ENCODE assay signal across 37 cellular contexts in genomic region chr1:102096162-102096561, GRCh38.
"Had no signal": no experiment of that assay in that cellular context is flagged by ENCODE, and none has a peak within 500 bp of the region (broad histone marks: within the 10 kb centered on the region; RNA-seq: fewer than 3 reads in every experiment).

No MANE protein-coding gene starts in this region.

- H3K4me1 Mint-ChIP-seq: activated B cell treated with CpG ODN at 0.5 μM for 24 hours; activated CD4-positive, alpha-beta T cell treated with anti-CD3 and anti-CD28 coated beads, Interleukin-2, amount 10 ng/mL, durations not matched to agents 24 days and 14 days; activated naive CD8-positive, alpha-beta T cell treated with anti-CD3 and anti-CD28 coated beads for 36 hours; activated T-helper 17 cell treated with anti-CD3 and anti-CD28 coated beads, Interleukin-2, amount 50 U/mL, for 72 hours had no signal

- H3K27me3 Mint-ChIP-seq: activated B cell treated with CpG ODN at 0.5 μM for 24 hours; activated CD4-positive, alpha-beta memory T cell treated with anti-CD3 and anti-CD28 coated beads for 36 hours; activated CD4-positive, alpha-beta T cell treated with anti-CD3 and anti-CD28 coated beads, Interleukin-2, amount 10 ng/mL, durations not matched to agents 24 days and 14 days; activated CD8-positive, alpha-beta T cell treated with anti-CD3 and anti-CD28 coated beads for 36 hours; activated naive CD8-positive, alpha-beta T cell treated with anti-CD3 and anti-CD28 coated beads for 36 hours; activated T-helper 17 cell treated with anti-CD3 and anti-CD28 coated beads, Interleukin-2, amount 50 U/mL, for 72 hours had no signal

- H3K27ac Mint-ChIP-seq: activated B cell treated with CpG ODN at 0.5 μM for 24 hours; activated CD4-positive, alpha-beta memory T cell treated with anti-CD3 and anti-CD28 coated beads for 36 hours; activated CD4-positive, alpha-beta T cell treated with anti-CD3 and anti-CD28 coated beads, Interleukin-2, amount 10 ng/mL, durations not matched to agents 24 days and 14 days; activated CD8-positive, alpha-beta T cell treated with anti-CD3 and anti-CD28 coated beads for 36 hours; activated naive CD4-positive, alpha-beta T cell treated with anti-CD3 and anti-CD28 coated beads for 36 hours; activated naive CD4-positive, alpha-beta T cell treated with anti-CD3 and anti-CD28 coated beads, Interleukin-2, amount 50 U/mL, for 72 hours; activated naive CD8-positive, alpha-beta T cell treated with anti-CD3 and anti-CD28 coated beads for 36 hours; activated T-cell treated with anti-CD3 and anti-CD28 coated beads, Interleukin-2, amount 50 U/mL, for 72 hours; activated T-helper 1 cell treated with anti-CD3 and anti-CD28 coated beads, Interleukin-12 subunit alpha, Interleukin-12 subunit beta, Interleukin-2, Interleukin-4 antibody, amounts not matched to agents 30 ng/mL and 10 ng/mL and 1 ng/mL, durations not matched to agents 14 hours and 24 hours and 36 hours; activated T-helper 17 cell treated with anti-CD3 and anti-CD28 coated beads, Interleukin-2, amount 50 U/mL, for 72 hours; T-helper 1 cell treated with Interleukin-12 subunit alpha and Interleukin-12 subunit beta and Interleukin-4 antibody, amounts not matched to agents 30 μg/mL and 1 μg/mL, for 36 hours; T-helper 2 cell treated with Interferon-gamma antibody and Interleukin-4, amounts not matched to agents 5 μg/mL and 100 μg/mL, for 36 hours had no signal

- H3K36me3 Mint-ChIP-seq: activated CD4-positive, alpha-beta memory T cell treated with anti-CD3 and anti-CD28 coated beads for 36 hours; activated naive CD4-positive, alpha-beta T cell treated with anti-CD3 and anti-CD28 coated beads, Interleukin-2, amount 50 U/mL, for 72 hours; activated naive CD8-positive, alpha-beta T cell treated with anti-CD3 and anti-CD28 coated beads for 36 hours had no signal

- H3K36me3 ChIP-seq: adrenal gland, brain microvascular endothelial cell, breast epithelium had no signal

- H3K4me1 ChIP-seq: adrenal gland, body of pancreas, breast epithelium had no signal

- H3K27ac ChIP-seq: adrenal gland, body of pancreas, brain microvascular endothelial cell, breast epithelium, VCaP had no signal

- FAIRE-seq: astrocyte, TTC549 had no signal

- H3K4me3 Mint-ChIP-seq: activated B cell treated with CpG ODN at 0.5 μM for 24 hours; activated CD4-positive, alpha-beta memory T cell treated with anti-CD3 and anti-CD28 coated beads for 36 hours; activated CD4-positive, alpha-beta T cell treated with anti-CD3 and anti-CD28 coated beads, Interleukin-2, amount 10 ng/mL, durations not matched to agents 24 days and 14 days; activated CD8-positive, alpha-beta T cell treated with anti-CD3 and anti-CD28 coated beads for 36 hours; activated naive CD4-positive, alpha-beta T cell treated with anti-CD3 and anti-CD28 coated beads for 36 hours; activated naive CD8-positive, alpha-beta T cell treated with anti-CD3 and anti-CD28 coated beads for 36 hours; activated T-cell treated with anti-CD3 and anti-CD28 coated beads, Interleukin-2, amount 50 U/mL, for 4 hours; activated T-cell treated with anti-CD3 and anti-CD28 coated beads, Interleukin-2, amount 50 U/mL, for 72 hours; activated T-helper 1 cell treated with anti-CD3 and anti-CD28 coated beads, Interleukin-12 subunit alpha, Interleukin-12 subunit beta, Interleukin-2, Interleukin-4 antibody, amounts not matched to agents 30 ng/mL and 10 ng/mL and 1 ng/mL, durations not matched to agents 14 hours and 24 hours and 36 hours; activated T-helper 17 cell treated with anti-CD3 and anti-CD28 coated beads, Interleukin-2, amount 50 U/mL, for 72 hours; T-helper 1 cell treated with Interleukin-12 subunit alpha and Interleukin-12 subunit beta and Interleukin-4 antibody, amounts not matched to agents 30 μg/mL and 1 μg/mL, for 36 hours; T-helper 2 cell treated with Interferon-gamma antibody and Interleukin-4, amounts not matched to agents 5 μg/mL and 100 μg/mL, for 36 hours had no signal

- ATAC-seq: activated CD8-positive, alpha-beta T cell treated with anti-CD3 and anti-CD28 coated beads for 36 hours; activated naive CD4-positive, alpha-beta T cell treated with anti-CD3 and anti-CD28 coated beads, Interleukin-2, amount 50 U/mL, for 72 hours; activated T-cell treated with anti-CD3 and anti-CD28 coated beads, Interleukin-2, amount 50 U/mL, for 4 hours; activated T-cell treated with anti-CD3 and anti-CD28 coated beads, Interleukin-2, amount 50 U/mL, for 72 hours; activated T-helper 17 cell treated with anti-CD3 and anti-CD28 coated beads, Interleukin-2, amount 50 U/mL, for 72 hours; body of pancreas had no signal

- DNase-seq: activated B cell treated with CpG ODN at 0.5 μM for 24 hours; activated CD4-positive, alpha-beta memory T cell treated with anti-CD3 and anti-CD28 coated beads for 36 hours; activated CD4-positive, alpha-beta T cell treated with anti-CD3 and anti-CD28 coated beads for 4 hours; activated CD4-positive, alpha-beta T cell treated with anti-CD3 and anti-CD28 coated beads, Interleukin-2, amount 10 ng/mL, durations not matched to agents 24 days and 14 days; activated CD4-positive, alpha-beta T cell treated with anti-CD3 and anti-CD28 coated beads, Interleukin-2, amount 50 U/mL, for 1 hour; activated CD4-positive, alpha-beta T cell treated with anti-CD3 and anti-CD28 coated beads, Interleukin-2, amount 50 U/mL, for 4 hours; activated CD4-positive, CD25-positive, alpha-beta regulatory T cell treated with anti-CD3 and anti-CD28 coated beads, Interleukin-2, amount 50 U/mL, for 72 hours; activated CD8-positive, alpha-beta memory T cell treated with anti-CD3 and anti-CD28 coated beads, Interleukin-2, amount 50 U/mL, for 4 hours; activated CD8-positive, alpha-beta T cell treated with anti-CD3 and anti-CD28 coated beads for 36 hours; activated effector memory CD4-positive, alpha-beta T cell treated with anti-CD3 and anti-CD28 coated beads, Interleukin-2, amount 50 U/mL, for 16 hours; activated gamma-delta T cell treated with Interleukin-2 at 50 U/mL for 16 hours; activated naive CD4-positive, alpha-beta T cell; activated naive CD4-positive, alpha-beta T cell treated with anti-CD3 and anti-CD28 coated beads for 36 hours; activated naive CD8-positive, alpha-beta T cell treated with anti-CD3 and anti-CD28 coated beads for 36 hours; activated T-cell treated with anti-CD3 and anti-CD28 coated beads for 4 hours; activated T-cell treated with anti-CD3 and anti-CD28 coated beads, Interleukin-2, amount 50 U/mL, for 1 hour; activated T-cell treated with anti-CD3 and anti-CD28 coated beads, Interleukin-2, amount 50 U/mL, for 4 hours; activated T-cell treated with anti-CD3 and anti-CD28 coated beads, Interleukin-2, amount 50 U/mL, for 72 hours; adrenal gland; amniotic stem cell; aorta; body of pancreas; brain microvascular endothelial cell; central memory CD4-positive, alpha-beta T cell; cerebellar nuclear complex; T-helper 1 cell; T-helper 2 cell; T-helper 9 cell had no signal

- H3K27me3 ChIP-seq: adrenal gland, body of pancreas, brain microvascular endothelial cell, breast epithelium had no signal

- H3K9me3 ChIP-seq: adrenal gland, body of pancreas, breast epithelium had no signal

- H3K4me3 ChIP-seq: adrenal gland, body of pancreas, breast epithelium had no signal

- H3K9me3 Mint-ChIP-seq: activated CD4-positive, alpha-beta memory T cell treated with anti-CD3 and anti-CD28 coated beads for 36 hours; activated CD4-positive, alpha-beta T cell treated with anti-CD3 and anti-CD28 coated beads, Interleukin-2, amount 10 ng/mL, durations not matched to agents 24 days and 14 days; activated CD8-positive, alpha-beta T cell treated with anti-CD3 and anti-CD28 coated beads for 36 hours; activated naive CD4-positive, alpha-beta T cell treated with anti-CD3 and anti-CD28 coated beads for 36 hours; activated naive CD4-positive, alpha-beta T cell treated with anti-CD3 and anti-CD28 coated beads, Interleukin-2, amount 50 U/mL, for 72 hours; activated naive CD8-positive, alpha-beta T cell treated with anti-CD3 and anti-CD28 coated beads for 36 hours; activated T-cell treated with anti-CD3 and anti-CD28 coated beads, Interleukin-2, amount 50 U/mL, for 4 hours; activated T-cell treated with anti-CD3 and anti-CD28 coated beads, Interleukin-2, amount 50 U/mL, for 72 hours; activated T-helper 1 cell treated with anti-CD3 and anti-CD28 coated beads, Interleukin-12 subunit alpha, Interleukin-12 subunit beta, Interleukin-2, Interleukin-4 antibody, amounts not matched to agents 30 ng/mL and 10 ng/mL and 1 ng/mL, durations not matched to agents 14 hours and 24 hours and 36 hours; T-helper 1 cell treated with Interleukin-12 subunit alpha and Interleukin-12 subunit beta and Interleukin-4 antibody, amounts not matched to agents 30 μg/mL and 1 μg/mL, for 36 hours; T-helper 2 cell treated with Interferon-gamma antibody and Interleukin-4, amounts not matched to agents 5 μg/mL and 100 μg/mL, for 36 hours had no signal
